ENCODE assay signal across 8 cellular contexts in genomic region chr1:64505232-64505943, GRCh38. TPM values are rescaled to one million over a fixed set of nuclear protein-coding genes. Genes with fewer than 3 reads are reported as not detected.
A peak's percentile ranks its signal among the peaks of the same experiment; 100 is the strongest.
DNase-seq lines count a peak whose midpoint lies in the region; ATAC-seq and TF ChIP-seq lines count a peak whose summit lies in the region.

No MANE protein-coding gene starts in this region.

- WGBS in body of pancreas, 2 donors: 0 to 12% methylated on average over 3 to 14 of the region's 51 CpGs

- DNase-seq in GM20000 (ENCODE audit: low spot score) (peak; percentile 22), T follicular helper cell (ENCODE audit: low read depth) (peak; percentile 15), body of pancreas (peak; percentile 51 to 75 (median 62)), islet precursor cell (peak; percentile 87), HT-29 (ENCODE audit: low spot score) (no peak), SKM-1 (lab: John Stamatoyannopoulos, UW; ENCODE audit: unreplicated experiment) (no peak)
- DNase-seq in stimulated activated CD4-positive, alpha-beta T cell treated with anti-CD3 and anti-CD28 coated beads, Interleukin-2, amount 100 ng/mL, for 4 hours (ENCODE audit: low read depth): peak; percentile 17

- H3K36me3 ChIP-seq in body of pancreas (replicated peaks in 1 of 2; ENCODE audit: insufficient read depth in 1 of 2, low read depth in 2 of 2): no peaks in the 10 kb centered on the region

- no peaks in the 10 kb centered on the region for H3K27me3 ChIP-seq in body of pancreas

- peak; percentile 70 for ATAC-seq in body of pancreas
- no peak for ATAC-seq in GM18498 (IDR thresholded peaks at IDR 0.05; ENCODE audit: unreplicated experiment)

- peak overlapping the region in 3 of 4 donors; percentile 53 to 72 (median 69) for H3K27ac ChIP-seq in body of pancreas

- no peaks in the 10 kb centered on the region for H3K9me3 ChIP-seq in body of pancreas

- peak overlapping the region in 1 of 2 donors; percentile 41 for H3K4me3 ChIP-seq in body of pancreas

- intact Hi-C loops in body of pancreas (cut with DNase I): no loop called here

- peaks cover 21% of the 10 kb centered on the region for H3K4me1 ChIP-seq in body of pancreas

- no peak for TF ChIP-seq POLR2A in body of pancreas (IDR thresholded peaks at IDR 0.05)

- TF ChIP-seq CTCF in GM20000 (IDR thresholded peaks at IDR 0.05; ENCODE audit: extremely low read depth, missing control alignments) (no peak), body of pancreas (IDR thresholded peaks at IDR 0.05) (no peak)

RNA-seq across cellular contexts. Expression of gene CACHD1, which starts 35.5 kb away (rescaled TPM):
- 10 to 100 TPM in 1 of 2 donors, 1 to 10 TPM in 1; 8.6 to 12.9 TPM for total RNA-seq in body of pancreas
- total RNA-seq in HT-29 (2014; rRNA removed; shearing (Covaris generic)): not detected in 2 replicates

Comparison
In these comparisons a context has a peak if more than half of its experiments do, and no peak if none do; other contexts are left out.
1. DNase-seq: peak in GM20000 (single experiment), T follicular helper cell (single experiment), body of pancreas (4 of 4), islet precursor cell (single experiment) and stimulated activated CD4-positive, alpha-beta T cell treated with anti-CD3 and anti-CD28 coated beads, Interleukin-2, amount 100 ng/mL, for 4 hours (single experiment); none in HT-29 (single experiment) and SKM-1 (single experiment).